27 cellular contexts compared by ENCODE assay signal in genomic region chr16:986925-987581, GRCh38. TPM values are rescaled to one million over a fixed set of nuclear protein-coding genes. Genes with fewer than 3 reads are reported as not detected.
DNase-seq lines count a peak whose midpoint lies in the region; TF ChIP-seq lines count a peak whose summit lies in the region.
"Had no signal": no experiment of that assay in that cellular context is flagged by ENCODE, and none has a peak within 500 bp of the region (broad histone marks: within the 10 kb centered on the region; RNA-seq: fewer than 3 reads in every experiment).

No MANE protein-coding gene starts in this region.

- intact Hi-C loops in A673 (cut with micrococcal nuclease; ENCODE audit: unreplicated experiment) = no loop called here

- POLR2A ChIA-PET in A673 (lab: Charles Lee; ENCODE audit: low non-redundant PET) = no interaction called here

- no TSS peak for BruUV-seq in A673 (replicated peaks; lab: Mats Ljungman, UMichigan)

- no peak overlapping the region for H3K27ac ChIP-seq in A673 (ENCODE audit: low read depth, low read length, poor library complexity, severe bottlenecking)
- H3K27ac ChIP-seq: foreskin keratinocyte, hepatocyte, HL-60, SJSA1, tibial artery had no signal

- DNase-seq in A673 (ENCODE audit: low spot score) (peak; percentile 73), HT-29 (ENCODE audit: low spot score) (peak; percentile 49), astrocyte of the hippocampus (ENCODE audit: low read depth, low spot score) (peak; percentile 61), DMS153 (lab: John Stamatoyannopoulos, UW) (no peak), H7 (no peak), hepatic stellate cell (ENCODE audit: low spot score) (no peak)
- DNase-seq: ACHN; activated CD4-positive, alpha-beta T cell treated with anti-CD3 and anti-CD28 coated beads, Interleukin-2, amount 50 U/mL, for 48 hours; activated CD8-positive, alpha-beta memory T cell treated with anti-CD3 and anti-CD28 coated beads, Interleukin-2, amount 50 U/mL, for 4 hours; activated naive CD4-positive, alpha-beta T cell treated with anti-CD3 and anti-CD28 coated beads, Interleukin-2, amount 10 ng/mL, durations not matched to agents 7 days and 5 days; amniotic stem cell; cortex of kidney; endodermal cell; foreskin keratinocyte; left cardiac atrium; mesenchymal stem cell; NCI-H1694; RPMI8226; stimulated activated CD4-positive, alpha-beta T cell treated with anti-CD3 and anti-CD28 coated beads, Interleukin-15, amount 100 ng/mL, for 24 hours; stimulated activated naive CD4-positive, alpha-beta T cell; tibial artery had no signal

- no peaks in the 10 kb centered on the region for H3K9me3 ChIP-seq in A673 (ENCODE audit: low read depth, low read length, poor library complexity, severe bottlenecking)
- H3K9me3 ChIP-seq: SJSA1, tibial artery had no signal

- no peak for TF ChIP-seq CTCF in A673 (conservative IDR thresholded peaks at IDR 0.05; ENCODE audit: low read depth, low read length)
- no peak for TF ChIP-seq CTCF in nephron (IDR thresholded peaks at IDR 0.05; ENCODE audit: unreplicated experiment in 3 of 3)

- peaks cover 6% of the 10 kb centered on the region for H3K36me3 Mint-ChIP-seq in nephron (ENCODE audit: low read depth)
- H3K36me3 Mint-ChIP-seq: activated naive CD4-positive, alpha-beta T cell treated with anti-CD3 and anti-CD28 coated beads, Interleukin-2, amount 10 ng/mL, durations not matched to agents 7 days and 5 days had no signal

- H3K36me3 ChIP-seq in A673 (ENCODE audit: insufficient read depth, low read length, poor library complexity, severe bottlenecking) (no peaks in the 10 kb centered on the region), H7 (replicated peaks; ENCODE audit: control insufficient read depth, insufficient read depth, low read length) (no peaks in the 10 kb centered on the region)

- H3K4me1 ChIP-seq in A673 (ENCODE audit: insufficient read depth, low read length, poor library complexity, severe bottlenecking) = peaks cover 29% of the 10 kb centered on the region
- H3K4me1 ChIP-seq: foreskin keratinocyte had no signal

- H3K27ac Mint-ChIP-seq in nephron = no peak overlapping the region
- H3K27ac Mint-ChIP-seq: activated naive CD4-positive, alpha-beta T cell treated with anti-CD3 and anti-CD28 coated beads, Interleukin-2, amount 10 ng/mL, durations not matched to agents 7 days and 5 days; activated T-helper 1 cell treated with anti-CD3 and anti-CD28 coated beads, Interleukin-12 subunit alpha, Interleukin-12 subunit beta, Interleukin-2, Interleukin-4 antibody, amounts not matched to agents 30 ng/mL and 10 ng/mL and 1 ng/mL, durations not matched to agents 14 hours and 24 hours and 36 hours; endodermal cell; T-helper 1 cell treated with Interleukin-12 subunit alpha and Interleukin-12 subunit beta and Interleukin-4 antibody, amounts not matched to agents 30 μg/mL and 1 μg/mL, for 36 hours had no signal

- peak overlapping the region in 2 of 3 experiments; percentile 32 to 58 for H3K4me3 Mint-ChIP-seq in nephron
- H3K4me3 Mint-ChIP-seq: activated naive CD4-positive, alpha-beta T cell treated with anti-CD3 and anti-CD28 coated beads, Interleukin-2, amount 10 ng/mL, durations not matched to agents 7 days and 5 days; activated T-helper 1 cell treated with anti-CD3 and anti-CD28 coated beads, Interleukin-12 subunit alpha, Interleukin-12 subunit beta, Interleukin-2, Interleukin-4 antibody, amounts not matched to agents 30 ng/mL and 10 ng/mL and 1 ng/mL, durations not matched to agents 14 hours and 24 hours and 36 hours; endodermal cell; T-helper 1 cell treated with Interleukin-12 subunit alpha and Interleukin-12 subunit beta and Interleukin-4 antibody, amounts not matched to agents 30 μg/mL and 1 μg/mL, for 36 hours had no signal

- H3K27me3 Mint-ChIP-seq in nephron (ENCODE audit: low read depth) = peaks cover 16% of the 10 kb centered on the region

- H3K9me3 Mint-ChIP-seq in nephron = no peaks in the 10 kb centered on the region
- H3K9me3 Mint-ChIP-seq: activated naive CD4-positive, alpha-beta T cell treated with anti-CD3 and anti-CD28 coated beads, Interleukin-2, amount 10 ng/mL, durations not matched to agents 7 days and 5 days; activated T-helper 1 cell treated with anti-CD3 and anti-CD28 coated beads, Interleukin-12 subunit alpha, Interleukin-12 subunit beta, Interleukin-2, Interleukin-4 antibody, amounts not matched to agents 30 ng/mL and 10 ng/mL and 1 ng/mL, durations not matched to agents 14 hours and 24 hours and 36 hours; endodermal cell; T-helper 1 cell treated with Interleukin-12 subunit alpha and Interleukin-12 subunit beta and Interleukin-4 antibody, amounts not matched to agents 30 μg/mL and 1 μg/mL, for 36 hours had no signal

- H3K27me3 ChIP-seq in A673 (replicated peaks; ENCODE audit: insufficient read depth, low read depth, low read length, poor library complexity) (peaks cover 17% of the 10 kb centered on the region), H7 (ENCODE audit: control insufficient read depth, insufficient read depth, low read length) (peaks cover 16% of the 10 kb centered on the region)

- H3K4me1 Mint-ChIP-seq in nephron = peaks cover 23% of the 10 kb centered on the region
- H3K4me1 Mint-ChIP-seq: endodermal cell had no signal

- CTCF ChIA-PET in A673 (lab: Charles Lee) = no interaction called here

- H3K4me3 ChIP-seq in A673 (ENCODE audit: low read depth, low read length, poor library complexity, severe bottlenecking) (no peak overlapping the region), H7 (ENCODE audit: insufficient read depth, low read depth, low read length) (no peak overlapping the region)
- H3K4me3 ChIP-seq: hepatocyte, SJSA1, tibial artery had no signal

RNA-seq across cellular contexts. Expression of gene SOX8, which starts 5.5 kb away (rescaled TPM):
- total RNA-seq in A673 (2021) = 1.4 and 2.0 TPM in 2 replicates
- total RNA-seq in HT-29 (2014; rRNA removed; shearing (Covaris generic)) = 0.08 and 0.61 TPM in 2 replicates
- total RNA-seq in H7 (2014; rRNA removed; shearing (Covaris generic)) = 10.0 and 12.8 TPM in 2 replicates
- total RNA-seq: foreskin keratinocyte had no signal

RNA-seq across cellular contexts. Expression of gene LMF1, which starts 16.3 kb away (rescaled TPM):
- total RNA-seq in A673 (2021) = 21.0 and 26.3 TPM in 2 replicates
- 2.1 and 5.2 TPM in 2 replicates for total RNA-seq in HT-29 (2014; rRNA removed; shearing (Covaris generic))
- 7.1 and 9.5 TPM in 2 replicates for total RNA-seq in H7 (2014; rRNA removed; shearing (Covaris generic))

Comparison
In these comparisons a context has a peak if more than half of its experiments do, and no peak if none do; other contexts are left out.
1. DNase-seq: peak in A673 (single experiment), HT-29 (single experiment) and astrocyte of the hippocampus (single experiment); none in DMS153 (single experiment), H7 (single experiment) and hepatic stellate cell (single experiment).